24 cellular contexts compared by ENCODE assay signal in genomic region chr1:154859151-154859785, GRCh38. TPM values are rescaled to one million over a fixed set of nuclear protein-coding genes. Genes with fewer than 3 reads are reported as not detected.
A peak's percentile ranks its signal among the peaks of the same experiment; 100 is the strongest.
DNase-seq lines count a peak whose midpoint lies in the region; TF ChIP-seq lines count a peak whose summit lies in the region.
"Had no signal": no experiment of that assay in that cellular context is flagged by ENCODE, and none has a peak within 500 bp of the region (broad histone marks: within the 10 kb centered on the region; RNA-seq: fewer than 3 reads in every experiment).

No MANE protein-coding gene starts in this region.

- TF ChIP-seq CTCF in GM12875 (IDR thresholded peaks at IDR 0.05; ENCODE audit: borderline replicate concordance, insufficient read depth, low read depth, low read length) (no peak), KMS-11 (conservative IDR thresholded peaks at IDR 0.05; ENCODE audit: low read depth, low read length) (no peak), brain (conservative IDR thresholded peaks at IDR 0.05) (no peak), transverse colon (IDR thresholded peaks at IDR 0.05) (no peak), GM10266 (IDR thresholded peaks at IDR 0.05; ENCODE audit: control insufficient read depth, insufficient read depth, low read depth, missing control alignments) (no peak)

- H3K9ac ChIP-seq in KMS-11 = no peak overlapping the region; the same call in 1 of the 2 replicates
- peak overlapping the region; percentile 80 to 85 (median 82) for H3K9ac ChIP-seq in skeletal muscle tissue (ENCODE audit: low read depth in 1 of 3, low read length in 3 of 3)

- H3K9me3 Mint-ChIP-seq in brain = no peaks in the 10 kb centered on the region
- H3K9me3 Mint-ChIP-seq: activated naive CD4-positive, alpha-beta T cell treated with anti-CD3 and anti-CD28 coated beads, Interleukin-2, amount 50 U/mL, for 24 hours; activated T-cell treated with anti-CD3 and anti-CD28 coated beads, Interleukin-2, amount 50 U/mL, for 72 hours; CD4-positive, alpha-beta T cell; H9; T-helper 2 cell treated with Interferon-gamma antibody and Interleukin-4, amounts not matched to agents 5 μg/mL and 100 μg/mL, for 36 hours had no signal

- in situ Hi-C loops in transverse colon (cut with MboI; ENCODE audit: low pct_ligation_motif_present in 1 of 4, low pct_unique_long_range_greater_than_20kb in 1 of 4, low sequenced_read_pairs in 3 of 4) = no loop called here

- TF ChIP-seq POLR2A in transverse colon (IDR thresholded peaks at IDR 0.05) = no peak

- no peaks in the 10 kb centered on the region for H3K9me3 ChIP-seq in skeletal muscle tissue (ENCODE audit: control insufficient read depth in 3 of 3, low read length in 3 of 3)
- H3K9me3 ChIP-seq in transverse colon = no peaks in the 10 kb centered on the region
- H3K9me3 ChIP-seq: neutrophil, prostate gland had no signal

- H3K36me3 ChIP-seq in KMS-11 (ENCODE audit: insufficient read depth) = no peaks in the 10 kb centered on the region
- H3K36me3 ChIP-seq in skeletal muscle tissue (ENCODE audit: control insufficient read depth in 3 of 3, insufficient read depth in 3 of 3, low read length in 3 of 3) = no peaks in the 10 kb centered on the region
- H3K36me3 ChIP-seq in transverse colon = no peaks in the 10 kb centered on the region
- H3K36me3 ChIP-seq: neutrophil, prostate gland had no signal

- peak overlapping the region; percentile 63; the same call in 1 of the 2 replicates for H3K4me2 ChIP-seq in KMS-11

- peaks cover 4% of the 10 kb centered on the region for H3K27me3 Mint-ChIP-seq in brain
- H3K27me3 Mint-ChIP-seq: activated naive CD4-positive, alpha-beta T cell treated with anti-CD3 and anti-CD28 coated beads, Interleukin-2, amount 50 U/mL, for 24 hours had no signal

- peaks cover 49% of the 10 kb centered on the region for H3K4me1 ChIP-seq in KMS-11 (ENCODE audit: low read depth, poor library complexity, severe bottlenecking)
- peaks cover 78 to 91% (median 81%) of the 10 kb centered on the region in 3 donors for H3K4me1 ChIP-seq in skeletal muscle tissue (ENCODE audit: control insufficient read depth in 3 of 3, insufficient read depth in 3 of 3, low read length in 3 of 3)
- H3K4me1 ChIP-seq in transverse colon = no peaks in the 10 kb centered on the region
- H3K4me1 ChIP-seq: prostate gland had no signal

- H3K4me1 Mint-ChIP-seq in brain = peaks cover 83% of the 10 kb centered on the region

- peak overlapping the region; percentile 68 for H3K4me3 ChIP-seq in GM12875 (ENCODE audit: low read depth, low read length)
- no peak overlapping the region for H3K4me3 ChIP-seq in KMS-11 (IDR thresholded peaks at IDR 0.05; ENCODE audit: insufficient read depth, low read depth, low read length)
- H3K4me3 ChIP-seq in skeletal muscle tissue (ENCODE audit: low read length in 3 of 3) = peak overlapping the region; percentile 22 to 59 (median 48)
- no peak overlapping the region for H3K4me3 ChIP-seq in transverse colon
- H3K4me3 ChIP-seq: K562, prostate gland had no signal

- no peaks in the 10 kb centered on the region for H3K36me3 Mint-ChIP-seq in brain
- H3K36me3 Mint-ChIP-seq: activated naive CD4-positive, alpha-beta T cell treated with anti-CD3 and anti-CD28 coated beads, Interleukin-2, amount 50 U/mL, for 24 hours had no signal

- H3K27me3 ChIP-seq in KMS-11 (ENCODE audit: insufficient read depth, low read depth) (no peaks in the 10 kb centered on the region), skeletal muscle tissue (ENCODE audit: control insufficient read depth in 3 of 3, insufficient read depth in 3 of 3, low read length in 3 of 3) (no peaks in the 10 kb centered on the region), transverse colon (peaks cover 17% of the 10 kb centered on the region)

- H3K27ac Mint-ChIP-seq in brain = peak overlapping the region in 4 of 5 experiments; percentile 86 to 96 (median 94)
- H3K27ac Mint-ChIP-seq: activated naive CD4-positive, alpha-beta T cell treated with anti-CD3 and anti-CD28 coated beads, Interleukin-2, amount 50 U/mL, for 24 hours; activated T-cell treated with anti-CD3 and anti-CD28 coated beads, Interleukin-2, amount 50 U/mL, for 72 hours; CD4-positive, alpha-beta T cell; T-helper 2 cell treated with Interferon-gamma antibody and Interleukin-4, amounts not matched to agents 5 μg/mL and 100 μg/mL, for 36 hours had no signal

- 67 to 75% methylated on average over 3 to 9 of the region's 9 CpGs for WGBS in transverse colon (ENCODE audit: low coverage in 1 of 2), 2 donors

- H4K20me1 ChIP-seq in KMS-11 (ENCODE audit: insufficient read depth) = no peaks in the 10 kb centered on the region

- DNase-seq in transverse colon (no peak), GM10266 (ENCODE audit: extremely low spot score) (no peak), NCI-H69 (lab: John Stamatoyannopoulos, UW) (no peak), DMS 273 treated with DMSO at 0.1 percent for 48 hours (lab: John Stamatoyannopoulos, UW) (no peak)
- DNase-seq: activated CD4-positive, alpha-beta T cell treated with anti-CD3 and anti-CD28 coated beads for 48 hours; activated T-cell treated with anti-CD3 and anti-CD28 coated beads, Interleukin-2, amount 50 U/mL, for 72 hours; anterior cingulate cortex; CD4-positive, alpha-beta T cell; dermis blood vessel endothelial cell; H9; islet precursor cell; NCI-H2171; NCI-H524 treated with DMSO at 0.1 percent for 48 hours; stimulated activated CD8-positive, alpha-beta memory T cell treated with anti-CD3 and anti-CD28 coated beads, Interleukin-4, amount 100 ng/mL, for 48 hours; trophoblast cell had no signal

- no peaks in the 10 kb centered on the region for H3K79me2 ChIP-seq in KMS-11 (ENCODE audit: insufficient read depth, low read depth)

- no peak overlapping the region for H2AFZ ChIP-seq in KMS-11 (ENCODE audit: low read depth)

- TF ChIP-seq EP300 in transverse colon (IDR thresholded peaks at IDR 0.05; ENCODE audit: low read depth) = no peak

- H3K4me3 Mint-ChIP-seq in brain = peak overlapping the region in 2 of 5 experiments; percentile 21 to 53
- H3K4me3 Mint-ChIP-seq: activated naive CD4-positive, alpha-beta T cell treated with anti-CD3 and anti-CD28 coated beads, Interleukin-2, amount 50 U/mL, for 24 hours; CD4-positive, alpha-beta T cell; H9; T-helper 2 cell treated with Interferon-gamma antibody and Interleukin-4, amounts not matched to agents 5 μg/mL and 100 μg/mL, for 36 hours had no signal

- H3K27ac ChIP-seq in KMS-11 = peak overlapping the region; percentile 52; the same call in 1 of the 2 replicates
- peak overlapping the region; percentile 97 for H3K27ac ChIP-seq in skeletal muscle tissue (ENCODE audit: low read depth, low read length)
- H3K27ac ChIP-seq in transverse colon = peak overlapping the region in 2 of 4 donors; percentile 65 to 74
- H3K27ac ChIP-seq: neutrophil, prostate gland had no signal

- intact Hi-C loops in transverse colon (cut with DNase I; ENCODE audit: low total_unique reads) = no loop called here

RNA-seq across cellular contexts. Expression of gene KCNN3, which starts 10.8 kb away (rescaled TPM):
- 5.1 TPM for polyA plus RNA-seq in brain (ENCODE audit: insufficient read depth, low read depth, low replicate concordance)
- 3.7 TPM for total RNA-seq in skeletal muscle tissue
- 1 to 10 TPM; 2.3 to 5.0 (median 3.5) TPM for total RNA-seq in transverse colon
- total RNA-seq: CD4-positive, alpha-beta T cell had no signal

Comparison
In these comparisons a context has a peak if more than half of its experiments do, and no peak if none do; other contexts are left out.
1. H3K4me3 ChIP-seq: peak in GM12875 (single experiment) and skeletal muscle tissue (3 of 3); none in KMS-11 (single experiment) and transverse colon (0 of 4).